In genomic region chr18:48127546-48128105, GRCh38 we compare ENCODE assay signal across 34 cellular contexts.
"Had no signal": no experiment of that assay in that cellular context is flagged by ENCODE, and none has a peak within 500 bp of the region (broad histone marks: within the 10 kb centered on the region; RNA-seq: fewer than 3 reads in every experiment).

No MANE protein-coding gene starts in this region.

- H3K27ac Mint-ChIP-seq: activated CD4-positive, alpha-beta memory T cell treated with anti-CD3 and anti-CD28 coated beads for 36 hours; activated CD4-positive, alpha-beta T cell treated with anti-CD3 and anti-CD28 coated beads for 36 hours; activated CD4-positive, alpha-beta T cell treated with anti-CD3 and anti-CD28 coated beads, Interleukin-2, amount 10 ng/mL, durations not matched to agents 24 days and 14 days; activated CD8-positive, alpha-beta memory T cell treated with anti-CD3 and anti-CD28 coated beads, Interleukin-2, amount 10 ng/mL, durations not matched to agents 7 days and 5 days; activated CD8-positive, alpha-beta T cell treated with anti-CD3 and anti-CD28 coated beads, Interleukin-2, amount 10 ng/mL, durations not matched to agents 7 days and 5 days; activated naive CD4-positive, alpha-beta T cell treated with anti-CD3 and anti-CD28 coated beads for 36 hours; activated naive CD4-positive, alpha-beta T cell treated with anti-CD3 and anti-CD28 coated beads, Interleukin-2, amount 50 U/mL, for 24 hours; activated naive CD8-positive, alpha-beta T cell treated with anti-CD3 and anti-CD28 coated beads for 36 hours; activated naive CD8-positive, alpha-beta T cell treated with anti-CD3 and anti-CD28 coated beads, Interleukin-2, amount 50 U/mL, for 24 hours; activated T-helper 1 cell treated with anti-CD3 and anti-CD28 coated beads, Interleukin-12 subunit alpha, Interleukin-12 subunit beta, Interleukin-2, Interleukin-4 antibody, amounts not matched to agents 30 ng/mL and 10 ng/mL and 1 ng/mL, durations not matched to agents 14 hours and 24 hours and 36 hours; activated T-helper 2 cell treated with anti-CD3 and anti-CD28 coated beads, Interferon-gamma antibody, Interleukin-2, Interleukin-4, amounts not matched to agents 10 μg/mL and 5 μg/mL and 100 μg/mL, durations not matched to agents 14 hours and 24 hours and 36 hours; T-cell; T-helper 1 cell treated with Interleukin-12 subunit alpha and Interleukin-12 subunit beta and Interleukin-4 antibody, amounts not matched to agents 30 μg/mL and 1 μg/mL, for 36 hours; T-helper 2 cell treated with Interferon-gamma antibody and Interleukin-4, amounts not matched to agents 5 μg/mL and 100 μg/mL, for 36 hours had no signal

- DNase-seq: activated CD4-positive, alpha-beta memory T cell treated with anti-CD3 and anti-CD28 coated beads for 36 hours; activated CD4-positive, alpha-beta T cell treated with anti-CD3 and anti-CD28 coated beads for 36 hours; activated CD4-positive, alpha-beta T cell treated with anti-CD3 and anti-CD28 coated beads, Interleukin-2, amount 10 ng/mL, durations not matched to agents 24 days and 14 days; activated CD4-positive, CD25-positive, alpha-beta regulatory T cell; activated CD4-positive, CD25-positive, alpha-beta regulatory T cell treated with anti-CD3 and anti-CD28 coated beads, Interleukin-2, amount 50 U/mL, for 72 hours; activated CD8-positive, alpha-beta memory T cell treated with anti-CD3 and anti-CD28 coated beads, Interleukin-2, amount 10 ng/mL, durations not matched to agents 7 days and 5 days; activated CD8-positive, alpha-beta memory T cell treated with anti-CD3 and anti-CD28 coated beads, Interleukin-2, amount 50 U/mL, for 4 hours; activated CD8-positive, alpha-beta T cell treated with anti-CD3 and anti-CD28 coated beads, Interleukin-2, amount 10 ng/mL, durations not matched to agents 7 days and 5 days; activated naive CD4-positive, alpha-beta T cell treated with anti-CD3 and anti-CD28 coated beads for 36 hours; activated naive CD8-positive, alpha-beta T cell treated with anti-CD3 and anti-CD28 coated beads for 36 hours; activated naive CD8-positive, alpha-beta T cell treated with anti-CD3 and anti-CD28 coated beads, Interleukin-2, amount 50 U/mL, for 24 hours; activated T-cell treated with anti-CD3 and anti-CD28 coated beads, Interleukin-2, amount 50 U/mL, for 1 hour; activated T-cell treated with anti-CD3 and anti-CD28 coated beads, Interleukin-2, amount 50 U/mL, for 48 hours; adrenal gland; amygdala; central memory CD4-positive, alpha-beta T cell; cerebellar nuclear complex; colonic mucosa; effector CD8-positive, alpha-beta T cell; erythroblast; foreskin keratinocyte; gastrocnemius medialis; glutamatergic neuron; SW 1271; T-cell; T1000 had no signal

- H3K9me3 Mint-ChIP-seq: activated CD4-positive, alpha-beta memory T cell treated with anti-CD3 and anti-CD28 coated beads for 36 hours; activated CD4-positive, alpha-beta T cell treated with anti-CD3 and anti-CD28 coated beads, Interleukin-2, amount 10 ng/mL, durations not matched to agents 24 days and 14 days; activated naive CD4-positive, alpha-beta T cell treated with anti-CD3 and anti-CD28 coated beads for 36 hours; activated naive CD4-positive, alpha-beta T cell treated with anti-CD3 and anti-CD28 coated beads, Interleukin-2, amount 50 U/mL, for 24 hours; activated naive CD8-positive, alpha-beta T cell treated with anti-CD3 and anti-CD28 coated beads for 36 hours; activated naive CD8-positive, alpha-beta T cell treated with anti-CD3 and anti-CD28 coated beads, Interleukin-2, amount 50 U/mL, for 24 hours; activated T-helper 1 cell treated with anti-CD3 and anti-CD28 coated beads, Interleukin-12 subunit alpha, Interleukin-12 subunit beta, Interleukin-2, Interleukin-4 antibody, amounts not matched to agents 30 ng/mL and 10 ng/mL and 1 ng/mL, durations not matched to agents 14 hours and 24 hours and 36 hours; activated T-helper 2 cell treated with anti-CD3 and anti-CD28 coated beads, Interferon-gamma antibody, Interleukin-2, Interleukin-4, amounts not matched to agents 10 μg/mL and 5 μg/mL and 100 μg/mL, durations not matched to agents 14 hours and 24 hours and 36 hours; T-cell; T-helper 1 cell treated with Interleukin-12 subunit alpha and Interleukin-12 subunit beta and Interleukin-4 antibody, amounts not matched to agents 30 μg/mL and 1 μg/mL, for 36 hours; T-helper 2 cell treated with Interferon-gamma antibody and Interleukin-4, amounts not matched to agents 5 μg/mL and 100 μg/mL, for 36 hours had no signal

- H3K4me3 ChIP-seq: adrenal gland, ascending aorta, colonic mucosa, esophagus muscularis mucosa, gastrocnemius medialis had no signal

- H3K4me1 Mint-ChIP-seq: activated naive CD4-positive, alpha-beta T cell treated with anti-CD3 and anti-CD28 coated beads, Interleukin-2, amount 50 U/mL, for 24 hours had no signal

- H3K9me3 ChIP-seq: adrenal gland, ascending aorta, colonic mucosa, esophagus muscularis mucosa, gastrocnemius medialis had no signal

- H3K27ac ChIP-seq: adrenal gland, ascending aorta, colonic mucosa, esophagus muscularis mucosa, foreskin keratinocyte, gastrocnemius medialis had no signal

- H3K36me3 ChIP-seq: adrenal gland, ascending aorta, colonic mucosa, esophagus muscularis mucosa, gastrocnemius medialis had no signal

- H3K36me3 Mint-ChIP-seq: activated CD4-positive, alpha-beta memory T cell treated with anti-CD3 and anti-CD28 coated beads for 36 hours; activated CD8-positive, alpha-beta memory T cell treated with anti-CD3 and anti-CD28 coated beads, Interleukin-2, amount 10 ng/mL, durations not matched to agents 7 days and 5 days; activated naive CD4-positive, alpha-beta T cell treated with anti-CD3 and anti-CD28 coated beads, Interleukin-2, amount 50 U/mL, for 24 hours; activated naive CD8-positive, alpha-beta T cell treated with anti-CD3 and anti-CD28 coated beads for 36 hours; brain; T-cell had no signal

- H3K4me3 Mint-ChIP-seq: activated CD4-positive, alpha-beta memory T cell treated with anti-CD3 and anti-CD28 coated beads for 36 hours; activated CD4-positive, alpha-beta T cell treated with anti-CD3 and anti-CD28 coated beads for 36 hours; activated CD4-positive, alpha-beta T cell treated with anti-CD3 and anti-CD28 coated beads, Interleukin-2, amount 10 ng/mL, durations not matched to agents 24 days and 14 days; activated CD8-positive, alpha-beta memory T cell treated with anti-CD3 and anti-CD28 coated beads, Interleukin-2, amount 10 ng/mL, durations not matched to agents 7 days and 5 days; activated CD8-positive, alpha-beta T cell treated with anti-CD3 and anti-CD28 coated beads, Interleukin-2, amount 10 ng/mL, durations not matched to agents 7 days and 5 days; activated naive CD4-positive, alpha-beta T cell treated with anti-CD3 and anti-CD28 coated beads for 36 hours; activated naive CD4-positive, alpha-beta T cell treated with anti-CD3 and anti-CD28 coated beads, Interleukin-2, amount 50 U/mL, for 24 hours; activated naive CD8-positive, alpha-beta T cell treated with anti-CD3 and anti-CD28 coated beads for 36 hours; activated naive CD8-positive, alpha-beta T cell treated with anti-CD3 and anti-CD28 coated beads, Interleukin-2, amount 50 U/mL, for 24 hours; activated T-helper 1 cell treated with anti-CD3 and anti-CD28 coated beads, Interleukin-12 subunit alpha, Interleukin-12 subunit beta, Interleukin-2, Interleukin-4 antibody, amounts not matched to agents 30 ng/mL and 10 ng/mL and 1 ng/mL, durations not matched to agents 14 hours and 24 hours and 36 hours; brain; T-cell; T-helper 1 cell treated with Interleukin-12 subunit alpha and Interleukin-12 subunit beta and Interleukin-4 antibody, amounts not matched to agents 30 μg/mL and 1 μg/mL, for 36 hours; T-helper 2 cell treated with Interferon-gamma antibody and Interleukin-4, amounts not matched to agents 5 μg/mL and 100 μg/mL, for 36 hours had no signal

- H3K27me3 ChIP-seq: adrenal gland, ascending aorta, colonic mucosa, esophagus muscularis mucosa, gastrocnemius medialis had no signal

- H3K4me1 ChIP-seq: ascending aorta, colonic mucosa, foreskin keratinocyte had no signal
